ENCODE assay signal across 8 cellular contexts in the genomic region with DNA sequence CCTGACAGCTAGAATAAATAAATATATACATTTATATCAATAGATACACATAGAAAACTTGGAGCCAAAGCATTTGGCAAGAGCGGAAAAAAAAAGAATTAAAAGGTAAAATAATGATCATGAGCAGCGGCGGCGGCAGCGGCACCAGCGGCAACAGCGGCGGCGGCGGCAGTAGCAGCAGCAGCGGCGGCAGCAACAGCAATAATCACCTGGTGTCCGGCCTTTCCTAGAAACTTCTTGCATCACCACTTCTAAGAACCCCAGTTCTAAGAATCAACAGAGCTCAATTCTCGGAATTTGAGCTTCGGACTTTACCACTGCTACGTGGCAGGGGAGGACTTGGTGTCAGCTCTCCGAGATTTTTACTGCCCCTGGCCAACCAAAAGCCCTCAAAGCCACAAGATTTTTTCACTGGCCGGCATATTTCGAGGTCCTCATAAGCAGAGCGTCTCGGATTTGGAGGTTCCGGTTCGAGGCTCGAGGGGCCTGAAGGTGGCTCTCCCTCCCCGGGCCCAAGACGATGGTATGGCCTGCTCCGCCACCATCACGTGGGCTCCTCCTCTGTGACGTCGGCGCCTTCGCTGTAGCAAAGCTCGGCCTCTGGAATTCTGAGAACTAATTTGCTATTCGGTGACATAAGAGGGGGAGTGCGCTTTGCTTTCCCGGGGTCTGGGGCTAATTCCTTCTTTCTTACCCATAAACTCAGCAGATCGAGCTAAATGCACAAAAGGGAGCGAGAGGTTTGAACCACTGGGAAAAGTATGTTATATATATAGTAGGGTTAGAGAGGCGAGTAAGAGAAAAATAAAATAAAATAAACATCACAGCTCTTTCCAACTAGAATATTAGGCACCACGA.
DNase-seq lines count a peak whose midpoint lies in the region; ATAC-seq lines count a peak whose summit lies in the region.

A gene (minus strand): TSS at position 268 of the 858 bp plus-strand sequence. CDS start 11,775 bp downstream, outside the sequence.

- peak within 1 kb of the TSS; percentile 100 for H3K27ac ChIP-seq in cingulate gyrus (ENCODE audit: low read depth, low read length)

- DNase-seq in AG20443 (ENCODE audit: low spot score) (peak; percentile 93), NCI-H526 treated with DMSO at 0.1 percent for 48 hours (lab: John Stamatoyannopoulos, UW) (peak; percentile 89), kidney glomerular epithelial cell (lab: John Stamatoyannopoulos, UW) (peak; percentile 96)
- peak; percentile 90 for DNase-seq in activated CD4-positive, alpha-beta T cell treated with anti-CD3 and anti-CD28 coated beads for 48 hours
- peak; percentile 89 for DNase-seq in stimulated activated CD4-positive, alpha-beta T cell treated with anti-CD3 and anti-CD28 coated beads, Interleukin-15, amount 100 ng/mL, for 24 hours

- ATAC-seq in GM19328 (IDR thresholded peaks at IDR 0.05; ENCODE audit: unreplicated experiment) (peak; percentile 85), HG03469 (IDR thresholded peaks at IDR 0.05; ENCODE audit: unreplicated experiment) (peak; percentile 47)

Comparison
In these comparisons a context has a peak if more than half of its experiments do, and no peak if none do; other contexts are left out.
1. Peak in every context shown above with its lines: DNase-seq, ATAC-seq and H3K27ac ChIP-seq.